In genomic region chr2:47898089-47898731, GRCh38 we compare ENCODE assay signal across 8 cellular contexts. TPM values are rescaled to one million over a fixed set of nuclear protein-coding genes. Genes with fewer than 3 reads are reported as not detected.
DNase-seq lines count a peak whose midpoint lies in the region; ATAC-seq lines count a peak whose summit lies in the region.

No MANE protein-coding gene starts in this region.

- no peak for DNase-seq in activated CD4-positive, CD25-positive, alpha-beta regulatory T cell (lab: John Stamatoyannopoulos, UW)
- DNase-seq in activated CD4-positive, alpha-beta memory T cell treated with anti-CD3 and anti-CD28 coated beads, Interleukin-2, amount 10 ng/mL, durations not matched to agents 7 days and 5 days: no peak
- DNase-seq in renal cortical epithelial cell (ENCODE audit: low read depth) (peak; percentile 47), anterior cingulate cortex (lab: John Stamatoyannopoulos, UW) (no peak), DMS79 (lab: John Stamatoyannopoulos, UW) (no peak), activated gamma-delta T cell (lab: John Stamatoyannopoulos, UW) (no peak)

- CTCF ChIA-PET in activated CD4-positive, alpha-beta memory T cell treated with anti-CD3 and anti-CD28 coated beads, Interleukin-2, amount 10 ng/mL, durations not matched to agents 7 days and 5 days (lab: Charles Lee): no interaction called here

- POLR2A ChIA-PET in activated CD4-positive, alpha-beta memory T cell treated with anti-CD3 and anti-CD28 coated beads, Interleukin-2, amount 10 ng/mL, durations not matched to agents 7 days and 5 days (lab: Charles Lee): interaction anchor here (1.8 kb wide), 1 partner anchor 9 kb away, joined by 3 read pairs; no protein-coding TSS in a partner anchor

- H3K27me3 Mint-ChIP-seq in activated CD4-positive, alpha-beta memory T cell treated with anti-CD3 and anti-CD28 coated beads, Interleukin-2, amount 10 ng/mL, durations not matched to agents 7 days and 5 days: no peaks in the 10 kb centered on the region

- H3K4me1 Mint-ChIP-seq in activated CD4-positive, alpha-beta memory T cell treated with anti-CD3 and anti-CD28 coated beads, Interleukin-2, amount 10 ng/mL, durations not matched to agents 7 days and 5 days: peaks cover 54% of the 10 kb centered on the region

- peak; percentile 93 to 99 for ATAC-seq in activated CD4-positive, CD25-positive, alpha-beta regulatory T cell treated with anti-CD3 and anti-CD28 coated beads, Interleukin-2, amount 50 U/mL, for 24 hours
- ATAC-seq in HG02884 (IDR thresholded peaks at IDR 0.05; ENCODE audit: unreplicated experiment): peak; percentile 53

- peaks cover 30% of the 10 kb centered on the region for H3K36me3 Mint-ChIP-seq in activated CD4-positive, alpha-beta memory T cell treated with anti-CD3 and anti-CD28 coated beads, Interleukin-2, amount 10 ng/mL, durations not matched to agents 7 days and 5 days (ENCODE audit: low read depth)

- peak overlapping the region; percentile 15 for H3K27ac Mint-ChIP-seq in activated CD4-positive, alpha-beta memory T cell treated with anti-CD3 and anti-CD28 coated beads, Interleukin-2, amount 10 ng/mL, durations not matched to agents 7 days and 5 days

- H3K9me3 Mint-ChIP-seq in activated CD4-positive, alpha-beta memory T cell treated with anti-CD3 and anti-CD28 coated beads, Interleukin-2, amount 10 ng/mL, durations not matched to agents 7 days and 5 days: no peaks in the 10 kb centered on the region

- H3K4me3 Mint-ChIP-seq in activated CD4-positive, alpha-beta memory T cell treated with anti-CD3 and anti-CD28 coated beads, Interleukin-2, amount 10 ng/mL, durations not matched to agents 7 days and 5 days: no peak overlapping the region

RNA-seq across cellular contexts. Expression of gene FBXO11, which starts 8.1 kb away (rescaled TPM):
- 10 to 100 TPM; 59.4 to 59.7 TPM for total RNA-seq in activated CD4-positive, alpha-beta memory T cell treated with anti-CD3 and anti-CD28 coated beads, Interleukin-2, amount 10 ng/mL, durations not matched to agents 7 days and 5 days
- 52.8 and 85.3 TPM in 2 replicates for total RNA-seq in renal cortical epithelial cell
